Comparison of ENCODE assay signal across 8 cellular contexts in genomic region chr9:37784291-37784639, GRCh38. TPM values are rescaled to one million over a fixed set of nuclear protein-coding genes. Genes with fewer than 3 reads are reported as not detected.
DNase-seq lines count a peak whose midpoint lies in the region; ATAC-seq and TF ChIP-seq lines count a peak whose summit lies in the region.

No MANE protein-coding gene starts in this region.

- H3K36me3 ChIP-seq in heart right ventricle (peaks cover 0 to 45% (median 35%) of the 10 kb centered on the region in 9 donors), ascending aorta (peaks cover 8 to 38% of the 10 kb centered on the region in 2 donors), vagina (peaks cover 0 to 37% of the 10 kb centered on the region in 2 donors)

- no peaks in the 10 kb centered on the region for H3K9me3 ChIP-seq in heart right ventricle
- no peaks in the 10 kb centered on the region for H3K9me3 ChIP-seq in ascending aorta
- H3K9me3 ChIP-seq in vagina = no peaks in the 10 kb centered on the region

- TF ChIP-seq POLR2A in lower leg skin (IDR thresholded peaks at IDR 0.05) = no peak
- TF ChIP-seq POLR2A in vagina (IDR thresholded peaks at IDR 0.05) = no peak

- H3K4me3 ChIP-seq in heart right ventricle = peak overlapping the region; percentile 57 to 99 (median 89)
- H3K4me3 ChIP-seq in ascending aorta = peak overlapping the region; percentile 89 to 90
- H3K4me3 ChIP-seq in lower leg skin (ENCODE audit: low read depth, poor library complexity, severe bottlenecking) = peak overlapping the region; percentile 87
- H3K4me3 ChIP-seq in vagina = peak overlapping the region; percentile 89 to 96

- no peak for TF ChIP-seq CTCF in heart right ventricle (IDR thresholded peaks at IDR 0.05)
- no peak for TF ChIP-seq CTCF in ascending aorta (IDR thresholded peaks at IDR 0.05)
- TF ChIP-seq CTCF in lower leg skin (IDR thresholded peaks at IDR 0.05) = no peak
- TF ChIP-seq CTCF in vagina (IDR thresholded peaks at IDR 0.05) = no peak
- TF ChIP-seq CTCF in GM10248 (IDR thresholded peaks at IDR 0.05; ENCODE audit: control extremely low read depth, extremely low read depth, low read depth, missing control alignments) = no peak

- no peak for DNase-seq in heart right ventricle
- no peak for DNase-seq in left cardiac atrium
- no peak for DNase-seq in ascending aorta (ENCODE audit: low spot score in 2 of 2)
- no peak for DNase-seq in lower leg skin (ENCODE audit: low spot score in 2 of 2)
- no peak for DNase-seq in vagina (ENCODE audit: extremely low spot score in 2 of 2)
- DNase-seq in GM10248 (ENCODE audit: extremely low spot score) = no peak
- DNase-seq in cortex of kidney (lab: John Stamatoyannopoulos, UW) = no peak

- CTCF ChIA-PET in GM10248 (lab: Yijun Ruan, JAX) = interaction anchor here (0.9 to 1.8 kb wide), 6 partner anchors 9 to 75 kb away, joined by 3 to 4 read pairs (median 3); no protein-coding TSS in a partner anchor

- POLR2A ChIA-PET in GM10248 (lab: Yijun Ruan, JAX) = no interaction called here

- H3K4me1 ChIP-seq in heart right ventricle (peaks cover 0 to 28% (median 25%) of the 10 kb centered on the region in 9 donors), ascending aorta (peaks cover 0 to 10% of the 10 kb centered on the region in 2 donors), vagina (peaks cover 26% of the 10 kb centered on the region)

- H3K27me3 ChIP-seq in heart right ventricle = peaks cover 0 to 14% (median 6%) of the 10 kb centered on the region in 7 donors
- H3K27me3 ChIP-seq in ascending aorta = no peaks in the 10 kb centered on the region
- no peaks in the 10 kb centered on the region for H3K27me3 ChIP-seq in vagina

- 0 to 3% methylated on average over 6 of the region's 6 CpGs for WGBS in heart right ventricle, 2 donors
- 1% methylated on average over 6 of the region's 6 CpGs for WGBS in lower leg skin, 2 donors

- peak overlapping the region in 9 of 10 donors; percentile 72 to 89 (median 79) for H3K27ac ChIP-seq in heart right ventricle
- H3K27ac ChIP-seq in ascending aorta = peak overlapping the region; percentile 78 to 81
- H3K27ac ChIP-seq in vagina = peak overlapping the region; percentile 77

- intact Hi-C loops in heart right ventricle (cut with DNase I) = loop anchor here in 4 of 10 donors (2.0 to 10.0 kb wide), 3 partner anchors 17 to 199 kb away; partner anchors contain the start of genes DCAF10 (in 1 of the 4) and TOMM5 (in 1 of the 4)
- intact Hi-C loops in left cardiac atrium (cut with DNase I) = loop anchor here in 1 of 2 donors (2.0 kb wide), 1 partner anchor 31 kb away; the partner anchor contains the start of gene TRMT10B
- intact Hi-C loops in ascending aorta (cut with DNase I) = loop anchor here (10.0 kb wide), 2 partner anchors 121 to 189 kb away; partner anchors contain the start of genes SLC25A51 and TOMM5
- intact Hi-C loops in lower leg skin (cut with DNase I; ENCODE audit: low total_unique reads) = loop anchor here (10.0 kb wide), 1 partner anchor 199 kb away; no protein-coding TSS in a partner anchor
- intact Hi-C loops in vagina (cut with DNase I) = loop anchor here (10.0 kb wide), 1 partner anchor 121 kb away; the partner anchor contains the start of gene SLC25A51

- ATAC-seq in heart right ventricle = no peak
- no peak for ATAC-seq in left cardiac atrium
- ATAC-seq in GM21619 (IDR thresholded peaks at IDR 0.05; ENCODE audit: unreplicated experiment) = no peak

RNA-seq across cellular contexts. Expression of gene EXOSC3, which starts 0.6 kb away (rescaled TPM):
- total RNA-seq in heart right ventricle = 10 to 100 TPM in 9 of 10 donors, 1 to 10 TPM in 1; 7.5 to 15.2 (median 12.8) TPM
- 10 to 100 TPM in 1 of 2 donors, 1 to 10 TPM in 1; 7.3 to 20.2 TPM for polyA plus RNA-seq in heart right ventricle
- total RNA-seq in left cardiac atrium = 10 to 100 TPM; 18.8 to 19.8 TPM
- 9.0 TPM for total RNA-seq in ascending aorta
- 10 to 100 TPM; 31.0 to 52.7 (median 47.7) TPM for total RNA-seq in lower leg skin
- total RNA-seq in vagina = 77.8 TPM

RNA-seq across cellular contexts. Expression of gene DCAF10, which starts 16.3 kb away (rescaled TPM):
- total RNA-seq in heart right ventricle (10 to 100 TPM; 16.1 to 23.4 (median 19.6) TPM), left cardiac atrium (10 to 100 TPM; 19.6 to 20.0 TPM), ascending aorta (23.5 TPM), lower leg skin (10 to 100 TPM; 23.8 to 30.4 (median 26.0) TPM), vagina (27.5 TPM)
- 1 to 10 TPM; 5.6 to 9.1 TPM for polyA plus RNA-seq in heart right ventricle

RNA-seq across cellular contexts. Expression of gene TRMT10B, which starts 30.7 kb away (rescaled TPM):
- total RNA-seq in heart right ventricle = 1 to 10 TPM; 2.6 to 6.5 (median 3.6) TPM
- polyA plus RNA-seq in heart right ventricle = 1 to 10 TPM; 3.0 to 5.9 TPM
- 1 to 10 TPM; 4.2 to 5.7 TPM for total RNA-seq in left cardiac atrium
- total RNA-seq in ascending aorta = 0.53 TPM
- 10 to 100 TPM in 1 of 4 donors, 1 to 10 TPM in 3; 5.1 to 13.1 (median 6.1) TPM for total RNA-seq in lower leg skin
- total RNA-seq in vagina = 4.7 TPM
